Comparison of ENCODE assay signal across 9 cellular contexts in the genomic region with DNA sequence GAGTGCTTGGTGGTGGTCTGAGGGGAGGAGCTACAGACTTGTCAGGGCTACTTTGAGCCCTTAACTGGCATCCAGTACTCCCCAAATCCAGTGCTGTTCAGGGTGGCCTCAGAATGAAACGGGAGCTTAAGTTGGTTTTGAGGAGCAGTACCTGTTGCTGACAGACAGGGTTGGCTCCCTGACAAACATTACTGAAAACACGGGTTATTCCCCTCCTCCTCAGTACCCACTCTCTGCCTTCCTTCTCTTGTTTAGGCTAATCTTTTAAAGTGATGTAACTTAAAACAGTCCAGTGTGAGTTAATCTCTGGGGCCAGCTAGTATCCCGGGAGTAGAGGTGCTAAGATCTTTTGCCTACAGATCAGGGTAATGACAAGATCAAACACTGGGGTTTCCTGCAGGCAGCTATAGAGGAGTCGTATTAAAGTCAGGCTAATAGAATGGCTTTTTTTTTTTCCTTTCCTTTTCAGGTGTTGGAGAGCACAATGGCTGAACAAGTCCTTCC. TPM values are rescaled to one million over a fixed set of nuclear protein-coding genes. Genes with fewer than 3 reads are reported as not detected.
DNase-seq lines count a peak whose midpoint lies in the region; ATAC-seq and TF ChIP-seq lines count a peak whose summit lies in the region.
"Had no signal": no experiment of that assay in that cellular context is flagged by ENCODE, and none has a peak within 500 bp of the region (broad histone marks: within the 10 kb centered on the region; RNA-seq: fewer than 3 reads in every experiment).

No MANE protein-coding gene starts in this region.

- peaks cover 62% of the 10 kb centered on the region for H3K4me1 ChIP-seq in DOHH2 (ENCODE audit: control insufficient read depth, low read length)
- H3K4me1 ChIP-seq in A673 (ENCODE audit: insufficient read depth, low read length, poor library complexity, severe bottlenecking) = peaks cover 12% of the 10 kb centered on the region

- peak; percentile 28 for ATAC-seq in GM21737 (IDR thresholded peaks at IDR 0.05; ENCODE audit: unreplicated experiment)
- ATAC-seq in T-helper 17 cell = peak; percentile 3

- H3K27me3 ChIP-seq in DOHH2 (ENCODE audit: control insufficient read depth, low read length) (peaks cover 8% of the 10 kb centered on the region; the same call in 1 of the 2 replicates), A673 (replicated peaks; ENCODE audit: insufficient read depth, low read depth, low read length, poor library complexity) (peaks cover 61% of the 10 kb centered on the region)

- POLR2A ChIA-PET in A673 (lab: Charles Lee; ENCODE audit: low non-redundant PET) = no interaction called here

- intact Hi-C loops in A673 (cut with micrococcal nuclease; ENCODE audit: unreplicated experiment) = no loop called here

- DNase-seq in T-helper 17 cell (peak in 1 of 3 donors; percentile 32), epithelial cell of prostate (ENCODE audit: low read depth, low spot score) (no peak), NCI-H2171 treated with DMSO at 0.1 percent for 48 hours (lab: John Stamatoyannopoulos, UW) (no peak), KG1 (lab: John Stamatoyannopoulos, UW) (no peak), A673 (ENCODE audit: low spot score) (no peak)

- H3K79me2 ChIP-seq in DOHH2 (ENCODE audit: control insufficient read depth, low read length) = 0 out of 2 replicates have a peak, but pooled peaks cover 3% of the 10 kb centered on the region

- no peak overlapping the region for H3K27ac ChIP-seq in DOHH2 (ENCODE audit: low read depth, low read length)
- H3K27ac ChIP-seq in epithelial cell of prostate = peak overlapping the region; percentile 81
- H3K27ac ChIP-seq in A673 (ENCODE audit: low read depth, low read length, poor library complexity, severe bottlenecking) = no peak overlapping the region

- H3K36me3 Mint-ChIP-seq in T-helper 17 cell (ENCODE audit: low read depth) = peaks cover 31% of the 10 kb centered on the region
- peaks cover 83% of the 10 kb centered on the region for H3K36me3 Mint-ChIP-seq in stimulated activated naive CD8-positive, alpha-beta T cell treated with anti-CD3 and anti-CD28 coated beads, Interleukin-15, Interleukin-2, amounts not matched to agents 100 ng/mL and 50 ng/mL, for 24 hours (ENCODE audit: low read depth)

- H3K4me3 ChIP-seq in DOHH2 (ENCODE audit: low read length) (no peak overlapping the region), A673 (ENCODE audit: low read depth, low read length, poor library complexity, severe bottlenecking) (no peak overlapping the region)
- H3K4me3 ChIP-seq: lung had no signal

- H3K36me3 ChIP-seq in DOHH2 (ENCODE audit: control insufficient read depth, low read length) (peaks cover 23% of the 10 kb centered on the region), A673 (ENCODE audit: insufficient read depth, low read length, poor library complexity, severe bottlenecking) (no peaks in the 10 kb centered on the region)

- no peaks in the 10 kb centered on the region for H4K20me1 ChIP-seq in DOHH2 (ENCODE audit: control insufficient read depth, insufficient read depth, low read depth, low read length)

- H3K9me3 ChIP-seq in DOHH2 (ENCODE audit: control insufficient read depth, insufficient read depth, low read length) (no peaks in the 10 kb centered on the region), T-helper 17 cell (ENCODE audit: control insufficient read depth, low read length, poor library complexity, severe bottlenecking) (peaks cover 3% of the 10 kb centered on the region), A673 (ENCODE audit: low read depth, low read length, poor library complexity, severe bottlenecking) (no peaks in the 10 kb centered on the region)

- H3K27me3 Mint-ChIP-seq in T-helper 17 cell = peaks cover 4% of the 10 kb centered on the region
- H3K27me3 Mint-ChIP-seq in stimulated activated naive CD8-positive, alpha-beta T cell treated with anti-CD3 and anti-CD28 coated beads, Interleukin-15, Interleukin-2, amounts not matched to agents 100 ng/mL and 50 ng/mL, for 24 hours = no peaks in the 10 kb centered on the region

- peaks cover 68% of the 10 kb centered on the region for H3K4me1 Mint-ChIP-seq in T-helper 17 cell
- H3K4me1 Mint-ChIP-seq in stimulated activated naive CD8-positive, alpha-beta T cell treated with anti-CD3 and anti-CD28 coated beads, Interleukin-15, Interleukin-2, amounts not matched to agents 100 ng/mL and 50 ng/mL, for 24 hours (ENCODE audit: low read depth) = peaks cover 69% of the 10 kb centered on the region

- TF ChIP-seq CTCF in DOHH2 (IDR thresholded peaks at IDR 0.05; ENCODE audit: low read depth, low read length, poor library complexity, severe bottlenecking) (no peak), A673 (conservative IDR thresholded peaks at IDR 0.05; ENCODE audit: low read depth, low read length) (no peak)

- no peaks in the 10 kb centered on the region for H3K9me2 ChIP-seq in DOHH2 (replicated peaks; ENCODE audit: control insufficient read depth, low read length)

- no peaks in the 10 kb centered on the region for H3K9me3 Mint-ChIP-seq in stimulated activated naive CD8-positive, alpha-beta T cell treated with anti-CD3 and anti-CD28 coated beads, Interleukin-15, Interleukin-2, amounts not matched to agents 100 ng/mL and 50 ng/mL, for 24 hours

- peak overlapping the region; percentile 5; the same call in 1 of the 2 replicates for H3K4me2 ChIP-seq in DOHH2 (ENCODE audit: low read length)

- no TSS peak for BruUV-seq in A673 (replicated peaks; lab: Mats Ljungman, UMichigan)

- H3F3A ChIP-seq in DOHH2 (ENCODE audit: control insufficient read depth, insufficient read depth) = no peaks in the 10 kb centered on the region; the same call in 1 of the 2 replicates

- peak overlapping the region; percentile 88 for H3K4me3 Mint-ChIP-seq in T-helper 17 cell
- peak overlapping the region; percentile 95 for H3K4me3 Mint-ChIP-seq in stimulated activated naive CD8-positive, alpha-beta T cell treated with anti-CD3 and anti-CD28 coated beads, Interleukin-15, Interleukin-2, amounts not matched to agents 100 ng/mL and 50 ng/mL, for 24 hours

- CTCF ChIA-PET in A673 (lab: Charles Lee) = no interaction called here

- peak overlapping the region; percentile 96 for H3K27ac Mint-ChIP-seq in T-helper 17 cell
- peak overlapping the region; percentile 88 for H3K27ac Mint-ChIP-seq in stimulated activated naive CD8-positive, alpha-beta T cell treated with anti-CD3 and anti-CD28 coated beads, Interleukin-15, Interleukin-2, amounts not matched to agents 100 ng/mL and 50 ng/mL, for 24 hours

RNA-seq across cellular contexts. Expression of a gene that starts 3.7 kb away (rescaled TPM):
- 1,000 to 10,000 TPM; 4,032 to 4,607 TPM for total RNA-seq in T-helper 17 cell
- total RNA-seq in A673 (2021) = 6.2 and 12.7 TPM in 2 replicates

Comparison
In these comparisons a context has a peak if more than half of its experiments do, and no peak if none do; other contexts are left out.
1. RNA of a gene that starts 3.7 kb away (total RNA-seq): 4,032 to 4,607 TPM in T-helper 17 cell; 6.2 to 12.7 TPM in A673; every median in the first group is over 100 times any median in the second.